Comparison of ENCODE assay signal across 8 cellular contexts in genomic region chr2:740446-741293, GRCh38.
DNase-seq lines count a peak whose midpoint lies in the region; ATAC-seq, FAIRE-seq and TF ChIP-seq lines count a peak whose summit lies in the region.

No MANE protein-coding gene starts in this region.

- H3K27ac ChIP-seq in KOPT-K1 (ENCODE audit: low read depth, low read length, poor library complexity, severe bottlenecking) (peak overlapping the region; percentile 41), K562 (ENCODE audit: extremely low read depth, low read depth, low read length) (peak overlapping the region; percentile 32; the same call in 2 of the 3 replicates)

- CTCF ChIA-PET in K562 (lab: Yijun Ruan, JAX; ENCODE audit: low intra/inter-chr PET ratio), result no interaction called here

- H3K9me1 ChIP-seq in K562 (ENCODE audit: control insufficient read depth, insufficient read depth, low read length), result no peaks in the 10 kb centered on the region

- peak overlapping the region; percentile 84 for H3K4me2 ChIP-seq in K562 (ENCODE audit: insufficient read depth, low read length)

- H3K9ac ChIP-seq in K562 (ENCODE audit: insufficient read depth in 1 of 2, low read depth in 2 of 2, low read length in 2 of 2), result peak overlapping the region in 1 of 2 experiments; percentile 39; a peak in 3 of 4 replicates

- in situ Hi-C loops in SK-MEL-5 (cut with HindIII; ENCODE audit: low pct_unique_long_range_greater_than_20kb, low sequenced_read_pairs) (no loop called here), K562 (cut with MboI) (no loop called here)

- H3K27me3 ChIP-seq in K562 (ENCODE audit: control insufficient read depth in 2 of 2, insufficient read depth in 2 of 2, low read length in 2 of 2), result peaks cover 4 to 8% of the 10 kb centered on the region in 2 experiments; a peak in 1 of 5 replicates

- no peaks in the 10 kb centered on the region for H3K79me2 ChIP-seq in K562 (ENCODE audit: control insufficient read depth, insufficient read depth, low read length)

- intact Hi-C loops in K562 (cut with micrococcal nuclease), result loop anchor here (5.0 kb wide), 1 partner anchor 63 kb away; the partner anchor contains the start of gene TMEM18

- peak; percentile 99 for FAIRE-seq in K562 (lab: Jason Lieb, UNC)

- no peaks in the 10 kb centered on the region for H4K20me1 ChIP-seq in K562 (replicated peaks; ENCODE audit: control insufficient read depth, insufficient read depth, low read length)

- no peak for TF ChIP-seq RAD21 in K562 (CRISPR knock-in tag; conservative IDR thresholded peaks at IDR 0.05 in 1 of 2, IDR thresholded peaks at IDR 0.05 in 1 of 2)

- peaks cover 0 to 14% of the 10 kb centered on the region in 2 experiments; a peak in 3 of 5 replicates for H3K4me1 ChIP-seq in K562 (replicated peaks in 1 of 2; ENCODE audit: control insufficient read depth in 2 of 2, insufficient read depth in 2 of 2, low read length in 2 of 2)

- POLR2A ChIA-PET in K562 (lab: Yijun Ruan, JAX), result interaction anchor here (0.6 to 0.9 kb wide), 2 partner anchors 9 to 112 kb away, joined by 3 read pairs; no protein-coding TSS in a partner anchor

- no TSS peak for BruUV-seq in K562 (replicated peaks; lab: Mats Ljungman, UMichigan)

- WGBS in K562 (ENCODE audit: insufficient coverage, low coverage, missing lambda C conversion rate), result 22% methylated on average over 38 of the region's 39 CpGs

- peak in 1 of 3 experiments; percentile 1; a peak in 1 of 6 replicates for TF ChIP-seq CTCF in K562 (IDR thresholded peaks at IDR 0.05 in 2 of 3, conservative IDR thresholded peaks at IDR 0.05 in 1 of 3; ENCODE audit: insufficient read depth in 2 of 3, low read depth in 1 of 3, low read length in 3 of 3)

- H3K4me3 ChIP-seq in GM08714 (ENCODE audit: low read length) (peak overlapping the region; percentile 18), K562 (peak overlapping the region; percentile 35)

- DNase-seq in SK-MEL-5 (ENCODE audit: low read depth, low spot score) (peak; percentile 99), K562 (ENCODE audit: extremely low read depth in 1 of 4, low spot score in 3 of 4) (peak; percentile 81 to 94 (median 82)), hypothalamus (lab: John Stamatoyannopoulos, UW) (peak in 41 of 51 donors; percentile 13 to 96 (median 64)), putamen (ENCODE audit: low spot score) (peak; percentile 16)

- ATAC-seq in K562, result peak; percentile 90
- ATAC-seq in HG03025 (IDR thresholded peaks at IDR 0.05; ENCODE audit: low FRiP score, unreplicated experiment), result no peak
- ATAC-seq in GM18502 (IDR thresholded peaks at IDR 0.05; ENCODE audit: poor library complexity, unreplicated experiment), result no peak

- no peak for TF ChIP-seq EP300 in K562 (IDR thresholded peaks at IDR 0.05; ENCODE audit: low read length)

- TF ChIP-seq POLR2A in K562 (conservative IDR thresholded peaks at IDR 0.05), result no peak

- peak overlapping the region; percentile 91 for H2AFZ ChIP-seq in K562 (ENCODE audit: low read depth, low read length)

- no peaks in the 10 kb centered on the region for H3K9me3 ChIP-seq in KOPT-K1 (ENCODE audit: insufficient read depth, low read length, poor library complexity, severe bottlenecking)
- no peaks in the 10 kb centered on the region for H3K9me3 ChIP-seq in K562 (replicated peaks; ENCODE audit: control insufficient read depth, insufficient read depth, low read depth, low read length)

- H3K36me3 ChIP-seq in KOPT-K1 (ENCODE audit: insufficient read depth, low read length) (no peaks in the 10 kb centered on the region), K562 (ENCODE audit: control insufficient read depth, insufficient read depth, low read length) (no peaks in the 10 kb centered on the region)

TF ChIP-seq in K562, 482 proteins besides CTCF, POLR2A, EP300 and RAD21 (continues in another document):
- TF ChIP-seq RBBP5 (IDR thresholded peaks at IDR 0.05; ENCODE audit: borderline replicate concordance, insufficient read depth, low read length, poor library complexity, severe bottlenecking) (peak; percentile 20), ZBTB7A (IDR thresholded peaks at IDR 0.05; ENCODE audit: borderline replicate concordance, control insufficient read depth, low read depth, low read length) (peak; percentile 37; the same call in 1 of the 2 replicates), ZC3H4 (CRISPR knock-in tag; IDR thresholded peaks at IDR 0.05; ENCODE audit: borderline replicate concordance) (no peak), PHF8 (IDR thresholded peaks at IDR 0.05; ENCODE audit: borderline replicate concordance, low read length) (peak; percentile 15; the same call in 1 of the 2 replicates), RFX5 (IDR thresholded peaks at IDR 0.05; ENCODE audit: low read depth, low read length) (no peak), MAFG (tag; conservative IDR thresholded peaks at IDR 0.05) (no peak), ATF2 (CRISPR knock-in tag; IDR thresholded peaks at IDR 0.05) (no peak), ZC3H8 (IDR thresholded peaks at IDR 0.05) (no peak), GTF2A2 (tag; IDR thresholded peaks at IDR 0.05) (no peak), ZNF830 (CRISPR knock-in tag; IDR thresholded peaks at IDR 0.05) (no peak), LCOR (CRISPR knock-in tag; IDR thresholded peaks at IDR 0.05) (no peak), KLF1 (tag; IDR thresholded peaks at IDR 0.05) (no peak), FIP1L1 (IDR thresholded peaks at IDR 0.05; ENCODE audit: low read depth, low read length, poor library complexity, severe bottlenecking) (no peak), TRIM28 (IDR thresholded peaks at IDR 0.05) (no peak), FUS (optimal IDR thresholded peaks at IDR 0.05; ENCODE audit: low read depth, low read length) (no peak), RBM14 (IDR thresholded peaks at IDR 0.05; ENCODE audit: borderline replicate concordance, insufficient read depth, low read depth, low read length) (0 out of 2 replicates have a peak, but pooled peaks have one; percentile 37), FOXA1 (IDR thresholded peaks at IDR 0.05; ENCODE audit: borderline replicate concordance) (no peak), ADNP (tag; IDR thresholded peaks at IDR 0.05) (no peak)
- TF ChIP-seq, protein P1, sequence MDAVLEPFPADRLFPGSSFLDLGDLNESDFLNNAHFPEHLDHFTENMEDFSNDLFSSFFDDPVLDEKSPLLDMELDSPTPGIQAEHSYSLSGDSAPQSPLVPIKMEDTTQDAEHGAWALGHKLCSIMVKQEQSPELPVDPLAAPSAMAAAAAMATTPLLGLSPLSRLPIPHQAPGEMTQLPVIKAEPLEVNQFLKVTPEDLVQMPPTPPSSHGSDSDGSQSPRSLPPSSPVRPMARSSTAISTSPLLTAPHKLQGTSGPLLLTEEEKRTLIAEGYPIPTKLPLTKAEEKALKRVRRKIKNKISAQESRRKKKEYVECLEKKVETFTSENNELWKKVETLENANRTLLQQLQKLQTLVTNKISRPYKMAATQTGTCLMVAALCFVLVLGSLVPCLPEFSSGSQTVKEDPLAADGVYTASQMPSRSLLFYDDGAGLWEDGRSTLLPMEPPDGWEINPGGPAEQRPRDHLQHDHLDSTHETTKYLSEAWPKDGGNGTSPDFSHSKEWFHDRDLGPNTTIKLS (IDR thresholded peaks at IDR 0.05; ENCODE audit: borderline replicate concordance, low read depth), result no peak
- TF ChIP-seq, protein P2, sequence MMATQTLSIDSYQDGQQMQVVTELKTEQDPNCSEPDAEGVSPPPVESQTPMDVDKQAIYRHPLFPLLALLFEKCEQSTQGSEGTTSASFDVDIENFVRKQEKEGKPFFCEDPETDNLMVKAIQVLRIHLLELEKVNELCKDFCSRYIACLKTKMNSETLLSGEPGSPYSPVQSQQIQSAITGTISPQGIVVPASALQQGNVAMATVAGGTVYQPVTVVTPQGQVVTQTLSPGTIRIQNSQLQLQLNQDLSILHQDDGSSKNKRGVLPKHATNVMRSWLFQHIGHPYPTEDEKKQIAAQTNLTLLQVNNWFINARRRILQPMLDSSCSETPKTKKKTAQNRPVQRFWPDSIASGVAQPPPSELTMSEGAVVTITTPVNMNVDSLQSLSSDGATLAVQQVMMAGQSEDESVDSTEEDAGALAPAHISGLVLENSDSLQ (IDR thresholded peaks at IDR 0.05), result 0 out of 2 replicates have a peak, but pooled peaks have one; percentile 17
- TF ChIP-seq, protein P3, sequence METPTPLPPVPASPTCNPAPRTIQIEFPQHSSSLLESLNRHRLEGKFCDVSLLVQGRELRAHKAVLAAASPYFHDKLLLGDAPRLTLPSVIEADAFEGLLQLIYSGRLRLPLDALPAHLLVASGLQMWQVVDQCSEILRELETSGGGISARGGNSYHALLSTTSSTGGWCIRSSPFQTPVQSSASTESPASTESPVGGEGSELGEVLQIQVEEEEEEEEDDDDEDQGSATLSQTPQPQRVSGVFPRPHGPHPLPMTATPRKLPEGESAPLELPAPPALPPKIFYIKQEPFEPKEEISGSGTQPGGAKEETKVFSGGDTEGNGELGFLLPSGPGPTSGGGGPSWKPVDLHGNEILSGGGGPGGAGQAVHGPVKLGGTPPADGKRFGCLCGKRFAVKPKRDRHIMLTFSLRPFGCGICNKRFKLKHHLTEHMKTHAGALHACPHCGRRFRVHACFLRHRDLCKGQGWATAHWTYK (CRISPR knock-in tag; IDR thresholded peaks at IDR 0.05), result no peak

Comparison
In these comparisons a context has a peak if more than half of its experiments do, and no peak if none do; other contexts are left out.
1. DNase-seq: peak in every context shown above with its lines; median percentile 99 in SK-MEL-5; 82 in K562; 64 in hypothalamus; 16 in putamen.